8 cellular contexts compared by ENCODE assay signal in the genomic region with DNA sequence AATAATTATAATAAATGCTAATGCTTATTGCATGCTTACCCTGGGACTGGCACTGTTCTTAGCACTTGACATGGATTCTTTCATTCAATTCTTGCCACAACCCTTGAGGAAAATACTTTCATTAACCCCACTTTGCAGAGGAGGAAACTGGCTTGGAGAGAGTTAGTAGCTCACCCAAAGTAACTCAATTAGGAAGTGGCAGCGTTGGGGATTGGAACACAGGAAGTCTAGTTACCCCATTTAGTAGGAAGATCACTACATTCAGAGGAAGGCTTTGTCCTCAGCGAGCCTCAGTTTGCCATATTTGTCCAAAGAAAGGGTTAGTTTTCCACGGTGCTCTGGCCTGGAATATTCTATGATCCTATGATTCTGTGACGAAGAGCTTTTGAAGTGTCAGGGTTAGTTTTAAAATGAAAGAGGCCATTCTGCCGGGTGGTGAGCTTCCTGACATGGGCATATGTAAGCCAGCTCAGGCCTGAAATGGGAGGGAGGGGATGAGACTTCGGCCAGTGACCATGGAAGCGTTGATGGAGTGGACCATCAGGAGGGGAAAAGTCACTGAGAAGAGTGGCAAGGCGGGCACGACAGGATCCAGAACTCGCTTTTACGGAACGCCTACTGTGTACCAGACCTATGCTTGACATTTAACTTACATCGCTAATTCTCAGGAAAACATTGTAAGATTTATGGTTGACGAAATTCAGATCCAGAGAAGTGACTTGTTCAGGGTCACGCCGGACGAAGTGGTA. TPM values are rescaled to one million over a fixed set of nuclear protein-coding genes. Genes with fewer than 3 reads are reported as not detected.
DNase-seq lines count a peak whose midpoint lies in the region; ATAC-seq and TF ChIP-seq lines count a peak whose summit lies in the region.

No MANE protein-coding gene starts in this region.

- no peak for ATAC-seq in activated T-helper 17 cell treated with anti-CD3 and anti-CD28 coated beads, Interleukin-2, amount 50 U/mL, for 72 hours (replicated peaks)
- ATAC-seq in right lobe of liver (no peak), GM19328 (IDR thresholded peaks at IDR 0.05; ENCODE audit: unreplicated experiment) (no peak)

- H3K36me3 ChIP-seq in right lobe of liver (no peaks in the 10 kb centered on the region), transverse colon (no peaks in the 10 kb centered on the region)

- H3K9me3 ChIP-seq in right lobe of liver (no peaks in the 10 kb centered on the region), transverse colon (no peaks in the 10 kb centered on the region)

- 64% methylated on average over 9 of the region's 17 CpGs for WGBS in right lobe of liver (ENCODE audit: insufficient coverage, low coverage, low lambda C conversion rate, missing lambda C conversion rate)
- 53 to 76% methylated on average over 6 to 17 of the region's 17 CpGs for WGBS in transverse colon (ENCODE audit: low coverage in 1 of 2), 2 donors
- WGBS in lower leg skin, 2 donors = 57 to 58% methylated on average over 17 of the region's 17 CpGs

- TF ChIP-seq EP300 in transverse colon (IDR thresholded peaks at IDR 0.05; ENCODE audit: low read depth) = no peak

- TF ChIP-seq POLR2A in right lobe of liver (IDR thresholded peaks at IDR 0.05) = no peak
- no peak for TF ChIP-seq POLR2A in transverse colon (IDR thresholded peaks at IDR 0.05)
- TF ChIP-seq POLR2A in lower leg skin (IDR thresholded peaks at IDR 0.05) = no peak

- intact Hi-C loops in right lobe of liver (cut with DNase I) (loop anchor here in 1 of 2 donors (10.0 kb wide), 1 partner anchor 319 kb away; no protein-coding TSS in a partner anchor), transverse colon (cut with DNase I; ENCODE audit: low total_unique reads) (loop anchor here (10.0 kb wide), 1 partner anchor 239 kb away; the partner anchor contains the start of gene TMEM200B), lower leg skin (cut with DNase I; ENCODE audit: low total_unique reads) (no loop called here)

- no peaks in the 10 kb centered on the region for H3K36me3 Mint-ChIP-seq in activated naive CD4-positive, alpha-beta T cell treated with anti-CD3 and anti-CD28 coated beads, Interleukin-2, amount 50 U/mL, for 24 hours
- peaks cover 6% of the 10 kb centered on the region for H3K36me3 Mint-ChIP-seq in activated T-helper 17 cell treated with anti-CD3 and anti-CD28 coated beads, Interleukin-2, amount 50 U/mL, for 72 hours (ENCODE audit: low read depth)

- H3K27ac Mint-ChIP-seq in activated naive CD4-positive, alpha-beta T cell treated with anti-CD3 and anti-CD28 coated beads, Interleukin-2, amount 50 U/mL, for 24 hours = peak overlapping the region; percentile 92
- H3K27ac Mint-ChIP-seq in activated T-helper 17 cell treated with anti-CD3 and anti-CD28 coated beads, Interleukin-2, amount 50 U/mL, for 72 hours = peak overlapping the region; percentile 85

- H3K4me3 ChIP-seq in right lobe of liver (peak overlapping the region; percentile 58 to 94 (median 85)), transverse colon (peak overlapping the region in 3 of 4 donors; percentile 86 to 97 (median 92)), lower leg skin (ENCODE audit: low read depth, poor library complexity, severe bottlenecking) (no peak overlapping the region)

- no peaks in the 10 kb centered on the region for H3K9me3 Mint-ChIP-seq in activated naive CD4-positive, alpha-beta T cell treated with anti-CD3 and anti-CD28 coated beads, Interleukin-2, amount 50 U/mL, for 24 hours
- no peaks in the 10 kb centered on the region for H3K9me3 Mint-ChIP-seq in activated T-helper 17 cell treated with anti-CD3 and anti-CD28 coated beads, Interleukin-2, amount 50 U/mL, for 72 hours

- H3K27me3 Mint-ChIP-seq in activated naive CD4-positive, alpha-beta T cell treated with anti-CD3 and anti-CD28 coated beads, Interleukin-2, amount 50 U/mL, for 24 hours = no peaks in the 10 kb centered on the region
- H3K27me3 Mint-ChIP-seq in activated T-helper 17 cell treated with anti-CD3 and anti-CD28 coated beads, Interleukin-2, amount 50 U/mL, for 72 hours = no peaks in the 10 kb centered on the region

- H3K27ac ChIP-seq in right lobe of liver (peak overlapping the region; percentile 62 to 87 (median 84)), transverse colon (peak overlapping the region; percentile 84 to 87 (median 86))

- no peak for TF ChIP-seq CTCF in right lobe of liver (IDR thresholded peaks at IDR 0.05)
- TF ChIP-seq CTCF in transverse colon (IDR thresholded peaks at IDR 0.05) = no peak
- TF ChIP-seq CTCF in lower leg skin (IDR thresholded peaks at IDR 0.05) = no peak

- no peak for DNase-seq in activated naive CD4-positive, alpha-beta T cell treated with anti-CD3 and anti-CD28 coated beads, Interleukin-2, amount 50 U/mL, for 16 hours
- no peak for DNase-seq in right lobe of liver
- DNase-seq in transverse colon = no peak
- no peak for DNase-seq in lower leg skin (ENCODE audit: low spot score in 2 of 2)
- no peak for DNase-seq in DMS 273 (lab: John Stamatoyannopoulos, UW; ENCODE audit: unreplicated experiment)

- in situ Hi-C loops in transverse colon (cut with MboI; ENCODE audit: low pct_ligation_motif_present in 1 of 4, low pct_unique_long_range_greater_than_20kb in 1 of 4, low sequenced_read_pairs in 3 of 4) = loop anchor here in 3 of 4 donors (10.0 to 25.0 kb wide), 3 partner anchors 149 to 374 kb away; partner anchors contain the start of gene RCC1 (in 1 of the 3)

- H3K4me1 ChIP-seq in right lobe of liver = peaks cover 0 to 26% (median 10%) of the 10 kb centered on the region in 4 donors
- H3K4me1 ChIP-seq in transverse colon = peaks cover 20 to 49% (median 31%) of the 10 kb centered on the region in 4 donors

- no peaks in the 10 kb centered on the region for H3K27me3 ChIP-seq in right lobe of liver
- H3K27me3 ChIP-seq in transverse colon = no peaks in the 10 kb centered on the region

- peaks cover 61% of the 10 kb centered on the region for H3K4me1 Mint-ChIP-seq in activated naive CD4-positive, alpha-beta T cell treated with anti-CD3 and anti-CD28 coated beads, Interleukin-2, amount 50 U/mL, for 24 hours
- peaks cover 28% of the 10 kb centered on the region for H3K4me1 Mint-ChIP-seq in activated T-helper 17 cell treated with anti-CD3 and anti-CD28 coated beads, Interleukin-2, amount 50 U/mL, for 72 hours

- peak overlapping the region; percentile 87 for H3K4me3 Mint-ChIP-seq in activated naive CD4-positive, alpha-beta T cell treated with anti-CD3 and anti-CD28 coated beads, Interleukin-2, amount 50 U/mL, for 24 hours
- H3K4me3 Mint-ChIP-seq in activated T-helper 17 cell treated with anti-CD3 and anti-CD28 coated beads, Interleukin-2, amount 50 U/mL, for 72 hours = peak overlapping the region; percentile 87

RNA-seq across cellular contexts. Expression of gene EPB41, which starts 28.2 kb away (rescaled TPM):
- 10 to 100 TPM; 40.0 to 63.2 TPM for total RNA-seq in activated T-helper 17 cell treated with anti-CD3 and anti-CD28 coated beads, Interleukin-2, amount 50 U/mL, for 72 hours
- total RNA-seq in right lobe of liver (10 to 100 TPM; 35.3 to 58.7 (median 49.2) TPM), transverse colon (100 to 1,000 TPM in 1 of 4 donors, 10 to 100 TPM in 3; 71.6 to 117 (median 92.6) TPM), lower leg skin (10 to 100 TPM; 41.1 to 60.2 (median 50.3) TPM)
